ENCODE assay signal across 8 cellular contexts in genomic region chr11:112024778-112025678, GRCh38. TPM values are rescaled to one million over a fixed set of nuclear protein-coding genes. Genes with fewer than 3 reads are reported as not detected.
DNase-seq lines count a peak whose midpoint lies in the region; ATAC-seq and TF ChIP-seq lines count a peak whose summit lies in the region.

TSS of gene DLAT (plus strand) at chr11:112025408. CDS start at chr11:112025473, 65 bp downstream.

- peak; percentile 74 for ATAC-seq in HG02759 (IDR thresholded peaks at IDR 0.05; ENCODE audit: unreplicated experiment)
- ATAC-seq in activated naive CD8-positive, alpha-beta T cell treated with anti-CD3 and anti-CD28 coated beads, Interleukin-2, amount 50 U/mL, for 24 hours: peak; percentile 85
- peak; percentile 93 to 96 (median 94) for ATAC-seq in heart right ventricle
- peak; percentile 97 for ATAC-seq in upper lobe of right lung

- no peaks in the 10 kb centered on the region for H3K9me3 Mint-ChIP-seq in activated naive CD8-positive, alpha-beta T cell treated with anti-CD3 and anti-CD28 coated beads, Interleukin-2, amount 50 U/mL, for 24 hours

- H3K4me3 ChIP-seq in GM12875 (ENCODE audit: low read depth, low read length) (peak within 1 kb of the TSS; percentile 99), heart right ventricle (peak within 1 kb of the TSS; percentile 49 to 99 (median 84)), upper lobe of right lung (peak within 1 kb of the TSS; percentile 83)

- peaks cover 35% of the 10 kb centered on the region for H3K36me3 Mint-ChIP-seq in activated naive CD8-positive, alpha-beta T cell treated with anti-CD3 and anti-CD28 coated beads, Interleukin-2, amount 50 U/mL, for 24 hours (ENCODE audit: low read depth)

- TF ChIP-seq CTCF in GM12875 (IDR thresholded peaks at IDR 0.05; ENCODE audit: borderline replicate concordance, insufficient read depth, low read depth, low read length) (no peak), heart right ventricle (IDR thresholded peaks at IDR 0.05) (no peak), upper lobe of right lung (IDR thresholded peaks at IDR 0.05) (no peak)

- H3K4me1 ChIP-seq in heart right ventricle (peaks cover 0 to 50% (median 18%) of the 10 kb centered on the region in 9 donors), upper lobe of right lung (peaks cover 11% of the 10 kb centered on the region)

- peak within 1 kb of the TSS; percentile 98 for H3K4me3 Mint-ChIP-seq in activated naive CD8-positive, alpha-beta T cell treated with anti-CD3 and anti-CD28 coated beads, Interleukin-2, amount 50 U/mL, for 24 hours

- H3K36me3 ChIP-seq in heart right ventricle (peaks cover 0 to 40% (median 9%) of the 10 kb centered on the region in 9 donors), upper lobe of right lung (peaks cover 20% of the 10 kb centered on the region)

- H3K27me3 Mint-ChIP-seq in activated naive CD8-positive, alpha-beta T cell treated with anti-CD3 and anti-CD28 coated beads, Interleukin-2, amount 50 U/mL, for 24 hours: no peaks in the 10 kb centered on the region

- intact Hi-C loops in heart right ventricle (cut with DNase I): loop anchor here in 2 of 10 donors (5.0 kb wide), 2 partner anchors 47 to 148 kb away; partner anchors contain the start of genes CFAP68 (in 1 of the 2), FDXACB1 (in 1 of the 2), NKAPD1 (in 1 of the 2) and PIH1D2 (in 1 of the 2)
- intact Hi-C loops in posterior vena cava (cut with DNase I): no loop called here
- intact Hi-C loops in upper lobe of right lung (cut with DNase I): no loop called here

- no peaks in the 10 kb centered on the region for H3K27me3 ChIP-seq in heart right ventricle
- H3K27me3 ChIP-seq in upper lobe of right lung: no peaks in the 10 kb centered on the region

- H3K9me3 ChIP-seq in heart right ventricle (no peaks in the 10 kb centered on the region), upper lobe of right lung (no peaks in the 10 kb centered on the region)

- peaks cover 25% of the 10 kb centered on the region for H3K4me1 Mint-ChIP-seq in activated naive CD8-positive, alpha-beta T cell treated with anti-CD3 and anti-CD28 coated beads, Interleukin-2, amount 50 U/mL, for 24 hours

- peak; percentile 93 to 99 (median 99) for DNase-seq in NCI-H1417 (lab: John Stamatoyannopoulos, UW)
- peak; percentile 89 for DNase-seq in SW480 (ENCODE audit: low spot score)
- peak; percentile 87 for DNase-seq in activated naive CD8-positive, alpha-beta T cell treated with anti-CD3 and anti-CD28 coated beads, Interleukin-2, amount 50 U/mL, for 24 hours
- DNase-seq in heart right ventricle: peak; percentile 88 to 89
- peak; percentile 95 for DNase-seq in posterior vena cava (ENCODE audit: low spot score)
- peak; percentile 95 for DNase-seq in upper lobe of right lung

- WGBS in heart right ventricle, 2 donors: 1% methylated on average over 71 of the region's 71 CpGs

- H3K27ac Mint-ChIP-seq in activated naive CD8-positive, alpha-beta T cell treated with anti-CD3 and anti-CD28 coated beads, Interleukin-2, amount 50 U/mL, for 24 hours: peak within 1 kb of the TSS; percentile 99

- H3K27ac ChIP-seq in heart right ventricle: peak within 1 kb of the TSS; percentile 88 to 96 (median 93)
- H3K27ac ChIP-seq in upper lobe of right lung: peak within 1 kb of the TSS; percentile 90

RNA-seq across cellular contexts. Expression of gene DLAT, which starts in this region (rescaled TPM):
- total RNA-seq in heart right ventricle (100 to 1,000 TPM; 128 to 191 (median 171) TPM), posterior vena cava (10 to 100 TPM; 22.8 to 25.5 TPM), upper lobe of right lung (29.2 TPM)
- 10 to 100 TPM; 27.4 to 46.4 TPM for polyA plus RNA-seq in heart right ventricle

Comparison
In these comparisons a context has a peak if more than half of its experiments do, and no peak if none do; other contexts are left out.
1. Peak in every context shown above with its lines: DNase-seq, ATAC-seq, H3K4me3 ChIP-seq and H3K27ac ChIP-seq.